ENCODE assay signal across 21 cellular contexts in genomic region chr4:118361192-118361591, GRCh38.
"Had no signal": no experiment of that assay in that cellular context is flagged by ENCODE, and none has a peak within 500 bp of the region (broad histone marks: within the 10 kb centered on the region; RNA-seq: fewer than 3 reads in every experiment).

No MANE protein-coding gene starts in this region.

- H3K4me3 ChIP-seq: left ventricle myocardium inferior, lung, mucosa of descending colon, ovary, right atrium auricular region, right lobe of liver, smooth muscle cell, tibial nerve, uterus had no signal

- H3K36me3 ChIP-seq: left ventricle myocardium inferior, ovary, right atrium auricular region, right lobe of liver, tibial nerve, uterus had no signal

- H3K4me1 ChIP-seq: left ventricle myocardium inferior, right atrium auricular region, right lobe of liver, tibial nerve, uterus had no signal

- H3K9me3 ChIP-seq: left ventricle myocardium inferior, mucosa of descending colon, ovary, right atrium auricular region, right lobe of liver, tibial nerve, uterus had no signal

- ATAC-seq: naive thymus-derived CD4-positive, alpha-beta T cell; natural killer cell treated with Interleukin-12 subunit alpha and Interleukin-12 subunit beta and Interleukin-15 and Interleukin-18, amount 100 ng/mL, for 72 hours; right lobe of liver; stimulated activated memory B cell treated with anti-CD40 and anti-IgM and Interleukin-4, amounts not matched to agents 10 μg/mL and 1 μg/mL and 100 μg/mL, for 72 hours; stimulated activated naive CD8-positive, alpha-beta T cell treated with anti-CD3 and anti-CD28 coated beads, Interleukin-15, amount 100 ng/mL, for 72 hours had no signal

- DNase-seq: islet precursor cell; left ventricle myocardium inferior; midbrain; mucosa of descending colon; naive thymus-derived CD4-positive, alpha-beta T cell; ovary; right lobe of liver; stimulated activated CD4-positive, alpha-beta T cell treated with anti-CD3 and anti-CD28 coated beads, Interleukin-1b, Interleukin-23, amount 100 ng/mL, for 48 hours; stimulated activated CD4-positive, alpha-beta T cell treated with anti-CD3 and anti-CD28 coated beads, Interleukin-2, amount 100 ng/mL, for 48 hours; stimulated activated CD4-positive, alpha-beta T cell treated with anti-CD3 and anti-CD28 coated beads, Interleukin-4, amount 100 ng/mL, for 4 hours; stimulated activated CD8-positive, alpha-beta memory T cell treated with anti-CD3 and anti-CD28 coated beads, Interleukin-4, amount 100 ng/mL, for 48 hours; stimulated activated naive CD4-positive, alpha-beta T cell treated with Interleukin-2 at 50 U/mL for 16 hours; stimulated activated naive CD8-positive, alpha-beta T cell treated with anti-CD3 and anti-CD28 coated beads, Interleukin-15, amount 100 ng/mL, for 72 hours; substantia nigra; uterus had no signal

- H3K27me3 ChIP-seq: ovary, right atrium auricular region, right lobe of liver had no signal

- H3K27ac ChIP-seq: left ventricle myocardium inferior, ovary, right atrium auricular region, right lobe of liver, tibial nerve, uterus had no signal
